Comparison of ENCODE assay signal across 24 cellular contexts in the genomic region with DNA sequence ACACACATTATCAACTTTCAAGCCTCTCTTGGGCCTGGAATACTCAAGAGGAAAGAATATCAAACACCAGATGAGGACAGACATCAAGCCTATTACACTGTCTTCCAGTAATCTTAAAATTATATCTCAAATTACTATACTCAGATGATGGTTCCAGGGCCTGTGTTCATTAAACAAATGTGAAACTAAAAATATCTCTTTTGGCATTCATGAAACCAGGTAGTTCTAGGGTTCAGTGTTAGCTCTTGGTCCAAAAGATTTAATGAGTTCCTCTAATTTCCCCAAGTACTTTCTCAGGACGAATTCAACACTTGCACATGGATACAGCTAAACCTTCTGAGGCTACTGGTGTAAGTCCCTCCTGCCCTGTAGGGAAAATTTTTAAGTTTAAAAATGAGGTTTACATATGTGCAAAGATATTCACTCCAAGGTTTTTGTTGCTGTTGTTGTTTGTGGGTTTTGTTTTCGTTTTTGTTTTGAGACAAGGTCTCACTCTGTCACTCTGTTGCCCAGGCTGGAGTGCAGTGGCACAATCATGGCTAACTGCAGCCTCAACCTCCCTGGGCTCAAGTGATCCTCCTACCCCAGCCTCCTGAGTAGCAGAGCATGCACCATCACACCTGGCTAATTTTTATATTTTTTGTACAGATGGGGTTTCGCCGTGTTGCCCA.
"Had no signal": no experiment of that assay in that cellular context is flagged by ENCODE, and none has a peak within 500 bp of the region (broad histone marks: within the 10 kb centered on the region; RNA-seq: fewer than 3 reads in every experiment).

No MANE protein-coding gene starts in this region.

- H3K27me3 ChIP-seq: neural progenitor cell, ovary, right lobe of liver, sigmoid colon, stomach, thyroid gland, tibial nerve, upper lobe of left lung, uterus had no signal

- DNase-seq: natural killer cell; occipital lobe; ovary; posterior cingulate gyrus; psoas muscle; right cardiac atrium; right lobe of liver; sigmoid colon; small intestine; stimulated activated CD4-positive, alpha-beta T cell treated with anti-CD3 and anti-CD28 coated beads, Interleukin-15, amount 100 ng/mL, for 24 hours; stimulated activated CD4-positive, alpha-beta T cell treated with anti-CD3 and anti-CD28 coated beads, Interleukin-2, amount 100 ng/mL, for 24 hours; stimulated activated CD4-positive, alpha-beta T cell treated with anti-CD3 and anti-CD28 coated beads, Interleukin-2, amount 100 ng/mL, for 48 hours; stimulated activated CD4-positive, alpha-beta T cell treated with anti-CD3 and anti-CD28 coated beads, Interleukin-4, amount 100 ng/mL, for 24 hours; stimulated activated naive B cell treated with anti-CD40 and anti-IgM and Interleukin-4, amounts not matched to agents 10 μg/mL and 1 μg/mL and 100 μg/mL, for 72 hours; stimulated activated naive CD4-positive, alpha-beta T cell treated with Interleukin-2 at 50 U/mL for 16 hours; stomach; thyroid gland; upper lobe of left lung; uterus had no signal

- H2AFZ ChIP-seq: neural progenitor cell, parathyroid adenoma had no signal

- H3K9me3 ChIP-seq: ovary, psoas muscle, right lobe of liver, sigmoid colon, stomach, thoracic aorta, thyroid gland, tibial nerve, upper lobe of left lung, uterus had no signal

- H3K27ac ChIP-seq: neural progenitor cell, ovary, parathyroid adenoma, psoas muscle, right lobe of liver, sigmoid colon, stomach, thoracic aorta, thyroid gland, tibial nerve, upper lobe of left lung, uterus had no signal

- H3K4me1 ChIP-seq: neural progenitor cell, parathyroid adenoma, psoas muscle, right lobe of liver, sigmoid colon, stomach, tibial nerve, upper lobe of left lung, uterus had no signal

- H3K79me2 ChIP-seq: parathyroid adenoma had no signal

- FAIRE-seq: small intestine had no signal

- ATAC-seq: natural killer cell; psoas muscle; right cardiac atrium; right lobe of liver; stimulated activated effector memory CD8-positive, alpha-beta T cell treated with anti-CD3 and anti-CD28 coated beads, Interleukin-12 subunit alpha, Interleukin-12 subunit beta, amount 100 ng/mL, for 72 hours; stimulated activated naive B cell treated with anti-CD40 and anti-IgM and Interleukin-4, amounts not matched to agents 10 μg/mL and 1 μg/mL and 100 μg/mL, for 72 hours had no signal

- H3K36me3 ChIP-seq: neural progenitor cell, ovary, right lobe of liver, sigmoid colon, stomach, thoracic aorta, thyroid gland, tibial nerve, upper lobe of left lung, uterus had no signal

- H3K4me2 ChIP-seq: neural progenitor cell had no signal

- H3K4me3 ChIP-seq: neural progenitor cell, ovary, psoas muscle, right lobe of liver, sigmoid colon, stomach, thoracic aorta, thyroid gland, tibial nerve, upper lobe of left lung, uterus had no signal

- H3K9ac ChIP-seq: neural progenitor cell, parathyroid adenoma had no signal
